ENCODE assay signal across 33 cellular contexts in the genomic region with DNA sequence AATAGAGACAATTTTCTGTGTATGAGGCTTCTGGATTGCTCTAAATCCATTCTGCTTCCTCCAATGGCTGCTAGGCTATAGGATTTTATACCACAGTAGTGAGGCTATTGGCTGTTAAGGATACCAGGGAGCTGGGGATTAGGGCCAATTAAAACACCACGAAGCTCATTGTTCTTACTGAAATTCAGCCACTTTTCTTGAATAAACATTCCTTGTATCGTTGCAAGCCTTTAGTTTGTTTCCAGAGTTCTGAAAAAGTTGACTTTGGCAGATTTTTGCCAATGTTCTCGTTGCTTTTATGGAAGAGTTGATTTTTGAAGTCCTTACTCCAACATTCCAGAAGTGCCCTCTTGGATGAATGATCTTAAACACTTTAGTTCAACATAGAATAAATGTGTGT.
"Had no signal": no experiment of that assay in that cellular context is flagged by ENCODE, and none has a peak within 500 bp of the region (broad histone marks: within the 10 kb centered on the region; RNA-seq: fewer than 3 reads in every experiment).

No MANE protein-coding gene starts in this region.

- H3K9me3 ChIP-seq: ascending aorta, colonic mucosa, esophagus squamous epithelium had no signal

- H3K4me3 ChIP-seq: ascending aorta, breast epithelium, cardiac muscle cell, colonic mucosa, esophagus squamous epithelium had no signal

- H3K36me3 Mint-ChIP-seq: activated CD8-positive, alpha-beta memory T cell treated with anti-CD3 and anti-CD28 coated beads, Interleukin-2, amount 10 ng/mL, durations not matched to agents 7 days and 5 days; activated naive CD4-positive, alpha-beta T cell treated with anti-CD3 and anti-CD28 coated beads, Interleukin-2, amount 50 U/mL, for 24 hours; activated naive CD8-positive, alpha-beta T cell treated with anti-CD3 and anti-CD28 coated beads for 36 hours; brain had no signal

- H3K27ac ChIP-seq: ascending aorta, breast epithelium, cardiac muscle cell, colonic mucosa, epithelial cell of prostate, esophagus squamous epithelium, WERI-Rb-1 had no signal

- H3K27ac Mint-ChIP-seq: activated B cell treated with CpG ODN at 0.5 μM for 24 hours; activated CD8-positive, alpha-beta memory T cell treated with anti-CD3 and anti-CD28 coated beads, Interleukin-2, amount 10 ng/mL, durations not matched to agents 7 days and 5 days; activated CD8-positive, alpha-beta T cell treated with anti-CD3 and anti-CD28 coated beads, Interleukin-2, amount 10 ng/mL, durations not matched to agents 7 days and 5 days; activated naive CD4-positive, alpha-beta T cell treated with anti-CD3 and anti-CD28 coated beads for 36 hours; activated naive CD4-positive, alpha-beta T cell treated with anti-CD3 and anti-CD28 coated beads, Interleukin-2, amount 50 U/mL, for 24 hours; activated naive CD8-positive, alpha-beta T cell treated with anti-CD3 and anti-CD28 coated beads for 36 hours; activated naive CD8-positive, alpha-beta T cell treated with anti-CD3 and anti-CD28 coated beads, Interleukin-2, amount 50 U/mL, for 24 hours; activated T-helper 1 cell treated with anti-CD3 and anti-CD28 coated beads, Interleukin-12 subunit alpha, Interleukin-12 subunit beta, Interleukin-2, Interleukin-4 antibody, amounts not matched to agents 30 ng/mL and 10 ng/mL and 1 ng/mL, durations not matched to agents 14 hours and 24 hours and 36 hours; activated T-helper 2 cell treated with anti-CD3 and anti-CD28 coated beads, Interferon-gamma antibody, Interleukin-2, Interleukin-4, amounts not matched to agents 10 μg/mL and 5 μg/mL and 100 μg/mL, durations not matched to agents 14 hours and 24 hours and 36 hours; brain; T-helper 17 cell; T-helper 2 cell treated with Interferon-gamma antibody and Interleukin-4, amounts not matched to agents 5 μg/mL and 100 μg/mL, for 36 hours had no signal

- H3K4me1 Mint-ChIP-seq: activated B cell treated with CpG ODN at 0.5 μM for 24 hours; activated CD8-positive, alpha-beta memory T cell treated with anti-CD3 and anti-CD28 coated beads, Interleukin-2, amount 10 ng/mL, durations not matched to agents 7 days and 5 days; activated naive CD4-positive, alpha-beta T cell treated with anti-CD3 and anti-CD28 coated beads, Interleukin-2, amount 50 U/mL, for 24 hours; activated naive CD8-positive, alpha-beta T cell treated with anti-CD3 and anti-CD28 coated beads for 36 hours; activated naive CD8-positive, alpha-beta T cell treated with anti-CD3 and anti-CD28 coated beads, Interleukin-2, amount 50 U/mL, for 24 hours; T-helper 17 cell had no signal

- H3K4me3 Mint-ChIP-seq: activated B cell treated with CpG ODN at 0.5 μM for 24 hours; activated CD8-positive, alpha-beta memory T cell treated with anti-CD3 and anti-CD28 coated beads, Interleukin-2, amount 10 ng/mL, durations not matched to agents 7 days and 5 days; activated CD8-positive, alpha-beta T cell treated with anti-CD3 and anti-CD28 coated beads, Interleukin-2, amount 10 ng/mL, durations not matched to agents 7 days and 5 days; activated naive CD4-positive, alpha-beta T cell treated with anti-CD3 and anti-CD28 coated beads for 36 hours; activated naive CD4-positive, alpha-beta T cell treated with anti-CD3 and anti-CD28 coated beads, Interleukin-2, amount 50 U/mL, for 24 hours; activated naive CD8-positive, alpha-beta T cell treated with anti-CD3 and anti-CD28 coated beads for 36 hours; activated naive CD8-positive, alpha-beta T cell treated with anti-CD3 and anti-CD28 coated beads, Interleukin-2, amount 50 U/mL, for 24 hours; activated T-helper 1 cell treated with anti-CD3 and anti-CD28 coated beads, Interleukin-12 subunit alpha, Interleukin-12 subunit beta, Interleukin-2, Interleukin-4 antibody, amounts not matched to agents 30 ng/mL and 10 ng/mL and 1 ng/mL, durations not matched to agents 14 hours and 24 hours and 36 hours; brain; T-helper 17 cell; T-helper 2 cell treated with Interferon-gamma antibody and Interleukin-4, amounts not matched to agents 5 μg/mL and 100 μg/mL, for 36 hours had no signal

- H3K36me3 ChIP-seq: ascending aorta, breast epithelium, cardiac muscle cell, colonic mucosa, esophagus squamous epithelium, WERI-Rb-1 had no signal

- H3K27me3 Mint-ChIP-seq: activated B cell treated with CpG ODN at 0.5 μM for 24 hours; activated CD8-positive, alpha-beta memory T cell treated with anti-CD3 and anti-CD28 coated beads, Interleukin-2, amount 10 ng/mL, durations not matched to agents 7 days and 5 days; activated naive CD4-positive, alpha-beta T cell treated with anti-CD3 and anti-CD28 coated beads, Interleukin-2, amount 50 U/mL, for 24 hours; activated naive CD8-positive, alpha-beta T cell treated with anti-CD3 and anti-CD28 coated beads for 36 hours; activated naive CD8-positive, alpha-beta T cell treated with anti-CD3 and anti-CD28 coated beads, Interleukin-2, amount 50 U/mL, for 24 hours; T-helper 17 cell had no signal

- DNase-seq: activated B cell treated with CpG ODN at 0.5 μM for 24 hours; activated CD4-positive, alpha-beta T cell treated with anti-CD3 and anti-CD28 coated beads for 48 hours; activated CD4-positive, alpha-beta T cell treated with anti-CD3 and anti-CD28 coated beads, Interleukin-2, amount 50 U/mL, for 1 hour; activated CD4-positive, alpha-beta T cell treated with anti-CD3 and anti-CD28 coated beads, Interleukin-2, amount 50 U/mL, for 48 hours; activated CD8-positive, alpha-beta memory T cell treated with anti-CD3 and anti-CD28 coated beads, Interleukin-2, amount 10 ng/mL, durations not matched to agents 7 days and 5 days; activated CD8-positive, alpha-beta memory T cell treated with anti-CD3 and anti-CD28 coated beads, Interleukin-2, amount 50 U/mL, for 4 hours; activated CD8-positive, alpha-beta T cell treated with anti-CD3 and anti-CD28 coated beads, Interleukin-2, amount 10 ng/mL, durations not matched to agents 7 days and 5 days; activated effector memory CD4-positive, alpha-beta T cell treated with anti-CD3 and anti-CD28 coated beads, Interleukin-2, amount 50 U/mL, for 16 hours; activated naive CD4-positive, alpha-beta T cell treated with anti-CD3 and anti-CD28 coated beads for 36 hours; activated naive CD8-positive, alpha-beta T cell treated with anti-CD3 and anti-CD28 coated beads for 36 hours; activated naive CD8-positive, alpha-beta T cell treated with anti-CD3 and anti-CD28 coated beads, Interleukin-2, amount 50 U/mL, for 24 hours; activated T-cell treated with anti-CD3 and anti-CD28 coated beads, Interleukin-2, amount 50 U/mL, for 1 hour; activated T-cell treated with anti-CD3 and anti-CD28 coated beads, Interleukin-2, amount 50 U/mL, for 48 hours; central memory CD4-positive, alpha-beta T cell; cerebellar nuclear complex; colonic mucosa; effector CD8-positive, alpha-beta T cell; esophagus squamous epithelium; foreskin fibroblast; head of caudate nucleus; T-helper 1 cell; T-helper 17 cell; T1000; WERI-Rb-1 had no signal

- H3K4me1 ChIP-seq: ascending aorta, breast epithelium, colonic mucosa, esophagus squamous epithelium had no signal

- H3K9me3 Mint-ChIP-seq: activated naive CD4-positive, alpha-beta T cell treated with anti-CD3 and anti-CD28 coated beads, Interleukin-2, amount 50 U/mL, for 24 hours; activated naive CD8-positive, alpha-beta T cell treated with anti-CD3 and anti-CD28 coated beads, Interleukin-2, amount 50 U/mL, for 24 hours; activated T-helper 1 cell treated with anti-CD3 and anti-CD28 coated beads, Interleukin-12 subunit alpha, Interleukin-12 subunit beta, Interleukin-2, Interleukin-4 antibody, amounts not matched to agents 30 ng/mL and 10 ng/mL and 1 ng/mL, durations not matched to agents 14 hours and 24 hours and 36 hours; activated T-helper 2 cell treated with anti-CD3 and anti-CD28 coated beads, Interferon-gamma antibody, Interleukin-2, Interleukin-4, amounts not matched to agents 10 μg/mL and 5 μg/mL and 100 μg/mL, durations not matched to agents 14 hours and 24 hours and 36 hours; brain had no signal

- H3K27me3 ChIP-seq: ascending aorta, cardiac muscle cell, colonic mucosa, esophagus squamous epithelium had no signal
